Comparison of ENCODE assay signal across 1 cellular context in the genomic region with DNA sequence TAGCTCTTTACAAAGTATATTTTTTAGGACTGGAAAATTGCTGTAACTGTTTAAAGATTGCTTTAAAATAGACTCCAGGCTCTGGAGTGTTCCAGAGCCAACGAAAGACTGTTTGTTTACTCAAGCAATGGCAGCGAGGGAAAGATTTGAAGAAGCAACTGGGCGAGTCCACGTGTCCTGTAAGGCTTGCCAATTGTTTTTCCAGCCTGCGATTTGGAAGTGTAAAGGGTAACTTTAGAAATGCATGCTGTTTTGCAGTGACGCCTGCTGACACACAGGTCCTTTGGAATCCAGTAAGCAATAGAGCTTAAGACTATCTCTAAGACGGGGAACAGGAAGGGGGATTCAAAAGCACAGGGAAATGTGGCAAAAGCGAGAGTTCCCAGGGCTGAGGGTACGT.
TF ChIP-seq lines count a peak whose summit lies in the region.

No MANE protein-coding gene starts in this region.

TF ChIP-seq in WTC11, 78 proteins besides CTCF, POLR2A, EP300 and RAD21 (continued from another document):
- TF ChIP-seq, protein P1, sequence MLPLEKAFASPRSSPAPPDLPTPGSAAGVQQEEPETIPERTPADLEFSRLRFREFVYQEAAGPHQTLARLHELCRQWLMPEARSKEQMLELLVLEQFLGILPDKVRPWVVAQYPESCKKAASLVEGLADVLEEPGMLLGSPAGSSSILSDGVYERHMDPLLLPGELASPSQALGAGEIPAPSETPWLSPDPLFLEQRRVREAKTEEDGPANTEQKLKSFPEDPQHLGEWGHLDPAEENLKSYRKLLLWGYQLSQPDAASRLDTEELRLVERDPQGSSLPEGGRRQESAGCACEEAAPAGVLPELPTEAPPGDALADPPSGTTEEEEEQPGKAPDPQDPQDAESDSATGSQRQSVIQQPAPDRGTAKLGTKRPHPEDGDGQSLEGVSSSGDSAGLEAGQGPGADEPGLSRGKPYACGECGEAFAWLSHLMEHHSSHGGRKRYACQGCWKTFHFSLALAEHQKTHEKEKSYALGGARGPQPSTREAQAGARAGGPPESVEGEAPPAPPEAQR (CRISPR knock-in tag; IDR thresholded peaks at IDR 0.05), result no peak
- no peak for TF ChIP-seq FOXK1 (CRISPR knock-in tag; IDR thresholded peaks at IDR 0.05)
- TF ChIP-seq, protein P2, sequence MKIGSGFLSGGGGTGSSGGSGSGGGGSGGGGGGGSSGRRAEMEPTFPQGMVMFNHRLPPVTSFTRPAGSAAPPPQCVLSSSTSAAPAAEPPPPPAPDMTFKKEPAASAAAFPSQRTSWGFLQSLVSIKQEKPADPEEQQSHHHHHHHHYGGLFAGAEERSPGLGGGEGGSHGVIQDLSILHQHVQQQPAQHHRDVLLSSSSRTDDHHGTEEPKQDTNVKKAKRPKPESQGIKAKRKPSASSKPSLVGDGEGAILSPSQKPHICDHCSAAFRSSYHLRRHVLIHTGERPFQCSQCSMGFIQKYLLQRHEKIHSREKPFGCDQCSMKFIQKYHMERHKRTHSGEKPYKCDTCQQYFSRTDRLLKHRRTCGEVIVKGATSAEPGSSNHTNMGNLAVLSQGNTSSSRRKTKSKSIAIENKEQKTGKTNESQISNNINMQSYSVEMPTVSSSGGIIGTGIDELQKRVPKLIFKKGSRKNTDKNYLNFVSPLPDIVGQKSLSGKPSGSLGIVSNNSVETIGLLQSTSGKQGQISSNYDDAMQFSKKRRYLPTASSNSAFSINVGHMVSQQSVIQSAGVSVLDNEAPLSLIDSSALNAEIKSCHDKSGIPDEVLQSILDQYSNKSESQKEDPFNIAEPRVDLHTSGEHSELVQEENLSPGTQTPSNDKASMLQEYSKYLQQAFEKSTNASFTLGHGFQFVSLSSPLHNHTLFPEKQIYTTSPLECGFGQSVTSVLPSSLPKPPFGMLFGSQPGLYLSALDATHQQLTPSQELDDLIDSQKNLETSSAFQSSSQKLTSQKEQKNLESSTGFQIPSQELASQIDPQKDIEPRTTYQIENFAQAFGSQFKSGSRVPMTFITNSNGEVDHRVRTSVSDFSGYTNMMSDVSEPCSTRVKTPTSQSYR (CRISPR knock-in tag; IDR thresholded peaks at IDR 0.05), result no peak
- TF ChIP-seq, protein P3, sequence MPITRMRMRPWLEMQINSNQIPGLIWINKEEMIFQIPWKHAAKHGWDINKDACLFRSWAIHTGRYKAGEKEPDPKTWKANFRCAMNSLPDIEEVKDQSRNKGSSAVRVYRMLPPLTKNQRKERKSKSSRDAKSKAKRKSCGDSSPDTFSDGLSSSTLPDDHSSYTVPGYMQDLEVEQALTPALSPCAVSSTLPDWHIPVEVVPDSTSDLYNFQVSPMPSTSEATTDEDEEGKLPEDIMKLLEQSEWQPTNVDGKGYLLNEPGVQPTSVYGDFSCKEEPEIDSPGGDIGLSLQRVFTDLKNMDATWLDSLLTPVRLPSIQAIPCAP (CRISPR knock-in tag; IDR thresholded peaks at IDR 0.05), result no peak
- no peak for TF ChIP-seq HMGA2 (CRISPR knock-in tag; IDR thresholded peaks at IDR 0.05)
- no peak for TF ChIP-seq ZBTB21 (CRISPR knock-in tag; IDR thresholded peaks at IDR 0.05; ENCODE audit: borderline replicate concordance)
- TF ChIP-seq, protein P4, sequence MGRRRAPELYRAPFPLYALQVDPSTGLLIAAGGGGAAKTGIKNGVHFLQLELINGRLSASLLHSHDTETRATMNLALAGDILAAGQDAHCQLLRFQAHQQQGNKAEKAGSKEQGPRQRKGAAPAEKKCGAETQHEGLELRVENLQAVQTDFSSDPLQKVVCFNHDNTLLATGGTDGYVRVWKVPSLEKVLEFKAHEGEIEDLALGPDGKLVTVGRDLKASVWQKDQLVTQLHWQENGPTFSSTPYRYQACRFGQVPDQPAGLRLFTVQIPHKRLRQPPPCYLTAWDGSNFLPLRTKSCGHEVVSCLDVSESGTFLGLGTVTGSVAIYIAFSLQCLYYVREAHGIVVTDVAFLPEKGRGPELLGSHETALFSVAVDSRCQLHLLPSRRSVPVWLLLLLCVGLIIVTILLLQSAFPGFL (CRISPR knock-in tag; IDR thresholded peaks at IDR 0.05; ENCODE audit: borderline replicate concordance), result no peak
- TF ChIP-seq, protein P5, sequence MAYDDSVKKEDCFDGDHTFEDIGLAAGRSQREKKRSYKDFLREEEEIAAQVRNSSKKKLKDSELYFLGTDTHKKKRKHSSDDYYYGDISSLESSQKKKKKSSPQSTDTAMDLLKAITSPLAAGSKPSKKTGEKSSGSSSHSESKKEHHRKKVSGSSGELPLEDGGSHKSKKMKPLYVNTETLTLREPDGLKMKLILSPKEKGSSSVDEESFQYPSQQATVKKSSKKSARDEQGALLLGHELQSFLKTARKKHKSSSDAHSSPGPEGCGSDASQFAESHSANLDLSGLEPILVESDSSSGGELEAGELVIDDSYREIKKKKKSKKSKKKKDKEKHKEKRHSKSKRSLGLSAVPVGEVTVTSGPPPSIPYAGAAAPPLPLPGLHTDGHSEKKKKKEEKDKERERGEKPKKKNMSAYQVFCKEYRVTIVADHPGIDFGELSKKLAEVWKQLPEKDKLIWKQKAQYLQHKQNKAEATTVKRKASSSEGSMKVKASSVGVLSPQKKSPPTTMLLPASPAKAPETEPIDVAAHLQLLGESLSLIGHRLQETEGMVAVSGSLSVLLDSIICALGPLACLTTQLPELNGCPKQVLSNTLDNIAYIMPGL (CRISPR knock-in tag; IDR thresholded peaks at IDR 0.05), result no peak
TF ChIP-seq in WTC11: peak in this region for 0.
